Comparison of ENCODE assay signal across 1 cellular context in the genomic region with DNA sequence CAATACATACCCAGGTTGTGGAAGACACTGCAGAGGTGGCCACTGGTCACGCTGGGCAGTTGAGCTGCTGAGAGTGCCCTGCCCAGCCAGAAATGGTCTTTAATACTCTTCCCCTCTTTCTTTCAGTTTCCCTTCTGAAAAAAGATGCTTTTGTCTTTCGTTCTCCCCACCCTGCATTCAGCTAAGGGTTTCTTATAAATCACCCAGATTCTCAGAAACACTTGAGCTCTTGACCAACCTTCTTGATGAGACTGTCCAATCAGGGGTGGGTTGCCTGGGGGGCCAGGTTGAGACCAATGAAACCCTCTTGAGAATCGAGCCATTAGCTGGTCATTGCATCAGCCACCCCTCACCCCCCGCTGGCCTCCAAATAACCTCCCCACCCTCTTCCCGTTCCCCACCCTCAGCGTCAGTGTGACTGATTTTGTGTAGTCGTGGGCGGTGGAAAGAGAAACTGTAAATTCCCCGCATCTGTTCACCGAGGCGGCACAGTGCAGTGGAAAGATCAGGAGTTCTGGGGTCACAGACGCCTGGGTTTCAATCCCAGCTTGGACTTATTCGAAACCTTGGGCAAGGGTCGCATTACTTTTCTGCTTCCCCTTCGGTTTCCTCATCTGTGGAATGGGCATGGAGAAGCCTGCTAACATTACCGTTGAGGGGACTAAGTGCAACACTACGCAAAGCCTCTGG.
TF ChIP-seq lines count a peak whose summit lies in the region.

No MANE protein-coding gene starts in this region.

TF ChIP-seq in K562, 482 proteins besides CTCF, POLR2A, EP300 and RAD21 (continued from another document and continues in another):
- no peak for TF ChIP-seq PATZ1 (CRISPR knock-in tag; IDR thresholded peaks at IDR 0.05; ENCODE audit: borderline replicate concordance)
- TF ChIP-seq ZNF175 (CRISPR knock-in tag; IDR thresholded peaks at IDR 0.05; ENCODE audit: low read depth) = no peak
- TF ChIP-seq, protein P1, sequence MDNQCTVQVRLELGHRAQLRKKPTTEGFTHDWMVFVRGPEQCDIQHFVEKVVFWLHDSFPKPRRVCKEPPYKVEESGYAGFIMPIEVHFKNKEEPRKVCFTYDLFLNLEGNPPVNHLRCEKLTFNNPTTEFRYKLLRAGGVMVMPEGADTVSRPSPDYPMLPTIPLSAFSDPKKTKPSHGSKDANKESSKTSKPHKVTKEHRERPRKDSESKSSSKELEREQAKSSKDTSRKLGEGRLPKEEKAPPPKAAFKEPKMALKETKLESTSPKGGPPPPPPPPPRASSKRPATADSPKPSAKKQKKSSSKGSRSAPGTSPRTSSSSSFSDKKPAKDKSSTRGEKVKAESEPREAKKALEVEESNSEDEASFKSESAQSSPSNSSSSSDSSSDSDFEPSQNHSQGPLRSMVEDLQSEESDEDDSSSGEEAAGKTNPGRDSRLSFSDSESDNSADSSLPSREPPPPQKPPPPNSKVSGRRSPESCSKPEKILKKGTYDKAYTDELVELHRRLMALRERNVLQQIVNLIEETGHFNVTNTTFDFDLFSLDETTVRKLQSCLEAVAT (IDR thresholded peaks at IDR 0.05) = peak; percentile 66 to 71; a peak in 2 of 4 replicates
- TF ChIP-seq CREB3L1 (IDR thresholded peaks at IDR 0.05; ENCODE audit: borderline replicate concordance, low read depth) = no peak
- TF ChIP-seq, protein P2, sequence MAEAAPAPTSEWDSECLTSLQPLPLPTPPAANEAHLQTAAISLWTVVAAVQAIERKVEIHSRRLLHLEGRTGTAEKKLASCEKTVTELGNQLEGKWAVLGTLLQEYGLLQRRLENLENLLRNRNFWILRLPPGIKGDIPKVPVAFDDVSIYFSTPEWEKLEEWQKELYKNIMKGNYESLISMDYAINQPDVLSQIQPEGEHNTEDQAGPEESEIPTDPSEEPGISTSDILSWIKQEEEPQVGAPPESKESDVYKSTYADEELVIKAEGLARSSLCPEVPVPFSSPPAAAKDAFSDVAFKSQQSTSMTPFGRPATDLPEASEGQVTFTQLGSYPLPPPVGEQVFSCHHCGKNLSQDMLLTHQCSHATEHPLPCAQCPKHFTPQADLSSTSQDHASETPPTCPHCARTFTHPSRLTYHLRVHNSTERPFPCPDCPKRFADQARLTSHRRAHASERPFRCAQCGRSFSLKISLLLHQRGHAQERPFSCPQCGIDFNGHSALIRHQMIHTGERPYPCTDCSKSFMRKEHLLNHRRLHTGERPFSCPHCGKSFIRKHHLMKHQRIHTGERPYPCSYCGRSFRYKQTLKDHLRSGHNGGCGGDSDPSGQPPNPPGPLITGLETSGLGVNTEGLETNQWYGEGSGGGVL (CRISPR knock-in tag; IDR thresholded peaks at IDR 0.05) = no peak
- TF ChIP-seq SMARCB1 (IDR thresholded peaks at IDR 0.05; ENCODE audit: insufficient read length, low read depth) = no peak
- TF ChIP-seq, protein P3, sequence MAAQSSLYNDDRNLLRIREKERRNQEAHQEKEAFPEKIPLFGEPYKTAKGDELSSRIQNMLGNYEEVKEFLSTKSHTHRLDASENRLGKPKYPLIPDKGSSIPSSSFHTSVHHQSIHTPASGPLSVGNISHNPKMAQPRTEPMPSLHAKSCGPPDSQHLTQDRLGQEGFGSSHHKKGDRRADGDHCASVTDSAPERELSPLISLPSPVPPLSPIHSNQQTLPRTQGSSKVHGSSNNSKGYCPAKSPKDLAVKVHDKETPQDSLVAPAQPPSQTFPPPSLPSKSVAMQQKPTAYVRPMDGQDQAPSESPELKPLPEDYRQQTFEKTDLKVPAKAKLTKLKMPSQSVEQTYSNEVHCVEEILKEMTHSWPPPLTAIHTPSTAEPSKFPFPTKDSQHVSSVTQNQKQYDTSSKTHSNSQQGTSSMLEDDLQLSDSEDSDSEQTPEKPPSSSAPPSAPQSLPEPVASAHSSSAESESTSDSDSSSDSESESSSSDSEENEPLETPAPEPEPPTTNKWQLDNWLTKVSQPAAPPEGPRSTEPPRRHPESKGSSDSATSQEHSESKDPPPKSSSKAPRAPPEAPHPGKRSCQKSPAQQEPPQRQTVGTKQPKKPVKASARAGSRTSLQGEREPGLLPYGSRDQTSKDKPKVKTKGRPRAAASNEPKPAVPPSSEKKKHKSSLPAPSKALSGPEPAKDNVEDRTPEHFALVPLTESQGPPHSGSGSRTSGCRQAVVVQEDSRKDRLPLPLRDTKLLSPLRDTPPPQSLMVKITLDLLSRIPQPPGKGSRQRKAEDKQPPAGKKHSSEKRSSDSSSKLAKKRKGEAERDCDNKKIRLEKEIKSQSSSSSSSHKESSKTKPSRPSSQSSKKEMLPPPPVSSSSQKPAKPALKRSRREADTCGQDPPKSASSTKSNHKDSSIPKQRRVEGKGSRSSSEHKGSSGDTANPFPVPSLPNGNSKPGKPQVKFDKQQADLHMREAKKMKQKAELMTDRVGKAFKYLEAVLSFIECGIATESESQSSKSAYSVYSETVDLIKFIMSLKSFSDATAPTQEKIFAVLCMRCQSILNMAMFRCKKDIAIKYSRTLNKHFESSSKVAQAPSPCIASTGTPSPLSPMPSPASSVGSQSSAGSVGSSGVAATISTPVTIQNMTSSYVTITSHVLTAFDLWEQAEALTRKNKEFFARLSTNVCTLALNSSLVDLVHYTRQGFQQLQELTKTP (IDR thresholded peaks at IDR 0.05; ENCODE audit: low read depth in 1 of 2, partially characterized antibody in 2 of 2) = peak in 1 of 2 experiments; percentile 27
- TF ChIP-seq GTF2A2 (tag; IDR thresholded peaks at IDR 0.05) = no peak
- TF ChIP-seq SREBF1 (IDR thresholded peaks at IDR 0.05; ENCODE audit: borderline replicate concordance, low read depth, low read length) = no peak
- TF ChIP-seq, protein P4, sequence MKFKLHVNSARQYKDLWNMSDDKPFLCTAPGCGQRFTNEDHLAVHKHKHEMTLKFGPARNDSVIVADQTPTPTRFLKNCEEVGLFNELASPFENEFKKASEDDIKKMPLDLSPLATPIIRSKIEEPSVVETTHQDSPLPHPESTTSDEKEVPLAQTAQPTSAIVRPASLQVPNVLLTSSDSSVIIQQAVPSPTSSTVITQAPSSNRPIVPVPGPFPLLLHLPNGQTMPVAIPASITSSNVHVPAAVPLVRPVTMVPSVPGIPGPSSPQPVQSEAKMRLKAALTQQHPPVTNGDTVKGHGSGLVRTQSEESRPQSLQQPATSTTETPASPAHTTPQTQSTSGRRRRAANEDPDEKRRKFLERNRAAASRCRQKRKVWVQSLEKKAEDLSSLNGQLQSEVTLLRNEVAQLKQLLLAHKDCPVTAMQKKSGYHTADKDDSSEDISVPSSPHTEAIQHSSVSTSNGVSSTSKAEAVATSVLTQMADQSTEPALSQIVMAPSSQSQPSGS (CRISPR knock-in tag; IDR thresholded peaks at IDR 0.05) = no peak
- TF ChIP-seq SUPT5H (IDR thresholded peaks at IDR 0.05) = peak; percentile 75; the same call in 1 of the 2 replicates
- peak; percentile 52 for TF ChIP-seq PRDM10 (IDR thresholded peaks at IDR 0.05; ENCODE audit: partially characterized antibody)
- no peak for TF ChIP-seq ZNF197 (CRISPR knock-in tag; IDR thresholded peaks at IDR 0.05; ENCODE audit: low read depth)
- no peak for TF ChIP-seq ZNF134 (CRISPR knock-in tag; conservative IDR thresholded peaks at IDR 0.05)
- TF ChIP-seq ATF3 (IDR thresholded peaks at IDR 0.05) = peak; percentile 97
- TF ChIP-seq ATF3 (CRISPR knock-in tag; conservative IDR thresholded peaks at IDR 0.05) = no peak
- peak; percentile 93 for TF ChIP-seq POLR2H (tag; IDR thresholded peaks at IDR 0.05; ENCODE audit: low read depth)
- TF ChIP-seq, protein P5, sequence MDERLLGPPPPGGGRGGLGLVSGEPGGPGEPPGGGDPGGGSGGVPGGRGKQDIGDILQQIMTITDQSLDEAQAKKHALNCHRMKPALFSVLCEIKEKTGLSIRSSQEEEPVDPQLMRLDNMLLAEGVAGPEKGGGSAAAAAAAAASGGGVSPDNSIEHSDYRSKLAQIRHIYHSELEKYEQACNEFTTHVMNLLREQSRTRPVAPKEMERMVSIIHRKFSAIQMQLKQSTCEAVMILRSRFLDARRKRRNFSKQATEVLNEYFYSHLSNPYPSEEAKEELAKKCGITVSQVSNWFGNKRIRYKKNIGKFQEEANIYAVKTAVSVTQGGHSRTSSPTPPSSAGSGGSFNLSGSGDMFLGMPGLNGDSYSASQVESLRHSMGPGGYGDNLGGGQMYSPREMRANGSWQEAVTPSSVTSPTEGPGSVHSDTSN (CRISPR knock-in tag; IDR thresholded peaks at IDR 0.05; ENCODE audit: low read depth) = no peak
- TF ChIP-seq, protein P5 (tag; conservative IDR thresholded peaks at IDR 0.05; ENCODE audit: low read depth) = peak; percentile 57; the same call in 1 of the 2 replicates
- no peak for TF ChIP-seq CHD4 (IDR thresholded peaks at IDR 0.05; ENCODE audit: insufficient read depth, insufficient replicate concordance, low read depth, low read length, poor library complexity, severe bottlenecking)
- no peak for TF ChIP-seq EHMT2 (IDR thresholded peaks at IDR 0.05)
- TF ChIP-seq PHB (CRISPR knock-in tag; IDR thresholded peaks at IDR 0.05) = 0 out of 2 replicates have a peak, but pooled peaks have one; percentile 16
- TF ChIP-seq ZNF217 (CRISPR knock-in tag; IDR thresholded peaks at IDR 0.05) = no peak
- TF ChIP-seq POLR2AphosphoS2 (IDR thresholded peaks at IDR 0.05; ENCODE audit: low read length) = peak; percentile 88
- peak; percentile 92 for TF ChIP-seq ZSCAN32 (CRISPR knock-in tag; IDR thresholded peaks at IDR 0.05)
- no peak for TF ChIP-seq TSC22D4 (tag; IDR thresholded peaks at IDR 0.05)
- no peak for TF ChIP-seq KLF10 (CRISPR knock-in tag; IDR thresholded peaks at IDR 0.05)
- peak; percentile 76 for TF ChIP-seq STAT5A (IDR thresholded peaks at IDR 0.05; ENCODE audit: borderline replicate concordance, low read length)
- no peak for TF ChIP-seq CHD2 (IDR thresholded peaks at IDR 0.05; ENCODE audit: low read depth, low read length)
- TF ChIP-seq, protein P6, sequence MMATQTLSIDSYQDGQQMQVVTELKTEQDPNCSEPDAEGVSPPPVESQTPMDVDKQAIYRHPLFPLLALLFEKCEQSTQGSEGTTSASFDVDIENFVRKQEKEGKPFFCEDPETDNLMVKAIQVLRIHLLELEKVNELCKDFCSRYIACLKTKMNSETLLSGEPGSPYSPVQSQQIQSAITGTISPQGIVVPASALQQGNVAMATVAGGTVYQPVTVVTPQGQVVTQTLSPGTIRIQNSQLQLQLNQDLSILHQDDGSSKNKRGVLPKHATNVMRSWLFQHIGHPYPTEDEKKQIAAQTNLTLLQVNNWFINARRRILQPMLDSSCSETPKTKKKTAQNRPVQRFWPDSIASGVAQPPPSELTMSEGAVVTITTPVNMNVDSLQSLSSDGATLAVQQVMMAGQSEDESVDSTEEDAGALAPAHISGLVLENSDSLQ (IDR thresholded peaks at IDR 0.05) = peak; percentile 75
- no peak for TF ChIP-seq HDAC8 (tag; IDR thresholded peaks at IDR 0.05)
